ENCODE assay signal across 20 cellular contexts in genomic region chr9:93066978-93067603, GRCh38.
A peak's percentile ranks its signal among the peaks of the same experiment; 100 is the strongest.
DNase-seq lines count a peak whose midpoint lies in the region; ATAC-seq and TF ChIP-seq lines count a peak whose summit lies in the region.
"Had no signal": no experiment of that assay in that cellular context is flagged by ENCODE, and none has a peak within 500 bp of the region (broad histone marks: within the 10 kb centered on the region; RNA-seq: fewer than 3 reads in every experiment).

No MANE protein-coding gene starts in this region.

- H3K36me3 Mint-ChIP-seq in T-helper 1 cell treated with Interleukin-12 subunit alpha and Interleukin-12 subunit beta and Interleukin-4 antibody, amounts not matched to agents 30 μg/mL and 1 μg/mL, for 36 hours (ENCODE audit: low read depth) = peaks cover 50% of the 10 kb centered on the region
- H3K36me3 Mint-ChIP-seq in stimulated activated naive CD8-positive, alpha-beta T cell treated with anti-CD3 and anti-CD28 coated beads, Interleukin-15, Interleukin-2, amounts not matched to agents 100 ng/mL and 50 ng/mL, for 24 hours (ENCODE audit: low read depth) = peaks cover 29% of the 10 kb centered on the region

- no peak for TF ChIP-seq CTCF in fibroblast of mammary gland (conservative IDR thresholded peaks at IDR 0.05; ENCODE audit: control insufficient read depth, insufficient read depth, low read depth, low read length)

- DNase-seq in T-helper 1 cell (no peak), fibroblast of mammary gland (ENCODE audit: low read depth) (peak; percentile 32), pons (ENCODE audit: low spot score) (no peak)
- no peak for DNase-seq in stimulated activated naive CD8-positive, alpha-beta T cell treated with anti-CD3 and anti-CD28 coated beads, Interleukin-15, Interleukin-2, amounts not matched to agents 100 U/mL and 50 U/mL, for 24 hours
- DNase-seq in effector CD4-positive, alpha-beta T cell = no peak
- DNase-seq: activated effector memory CD4-positive, alpha-beta T cell treated with Interleukin-2 at 50 U/mL for 16 hours; caudate nucleus; DMS53; islet precursor cell; KG1; MM.1S; NCI-H1436 treated with DMSO at 0.1 percent for 48 hours; posterior cingulate gyrus; sigmoid colon; stimulated activated CD4-positive, alpha-beta T cell treated with anti-CD3 and anti-CD28 coated beads, Interleukin-15, amount 100 ng/mL, for 24 hours had no signal

- no peak overlapping the region for H3K4me3 ChIP-seq in fibroblast of mammary gland (ENCODE audit: control insufficient read depth, low read depth, low read length)
- H3K4me3 ChIP-seq: sigmoid colon had no signal

- peak overlapping the region; percentile 45 for H3K27ac Mint-ChIP-seq in T-helper 1 cell treated with Interleukin-12 subunit alpha and Interleukin-12 subunit beta and Interleukin-4 antibody, amounts not matched to agents 30 μg/mL and 1 μg/mL, for 36 hours
- peak overlapping the region; percentile 78 for H3K27ac Mint-ChIP-seq in stimulated activated naive CD8-positive, alpha-beta T cell treated with anti-CD3 and anti-CD28 coated beads, Interleukin-15, Interleukin-2, amounts not matched to agents 100 ng/mL and 50 ng/mL, for 24 hours

- no peak for ATAC-seq in stimulated activated naive CD8-positive, alpha-beta T cell treated with anti-CD3 and anti-CD28 coated beads, Interleukin-15, Interleukin-2, amounts not matched to agents 100 U/mL and 50 U/mL, for 24 hours
- no peak for ATAC-seq in GM18519 (IDR thresholded peaks at IDR 0.05; ENCODE audit: low FRiP score, unreplicated experiment)

- H3K4me1 Mint-ChIP-seq in T-helper 1 cell treated with Interleukin-12 subunit alpha and Interleukin-12 subunit beta and Interleukin-4 antibody, amounts not matched to agents 30 μg/mL and 1 μg/mL, for 36 hours (ENCODE audit: low read depth) = peaks cover 59% of the 10 kb centered on the region
- H3K4me1 Mint-ChIP-seq in stimulated activated naive CD8-positive, alpha-beta T cell treated with anti-CD3 and anti-CD28 coated beads, Interleukin-15, Interleukin-2, amounts not matched to agents 100 ng/mL and 50 ng/mL, for 24 hours (ENCODE audit: low read depth) = peaks cover 81% of the 10 kb centered on the region
- H3K4me1 Mint-ChIP-seq: neural crest cell had no signal

- no peaks in the 10 kb centered on the region for H3K9me3 Mint-ChIP-seq in T-helper 1 cell treated with Interleukin-12 subunit alpha and Interleukin-12 subunit beta and Interleukin-4 antibody, amounts not matched to agents 30 μg/mL and 1 μg/mL, for 36 hours
- no peaks in the 10 kb centered on the region for H3K9me3 Mint-ChIP-seq in stimulated activated naive CD8-positive, alpha-beta T cell treated with anti-CD3 and anti-CD28 coated beads, Interleukin-15, Interleukin-2, amounts not matched to agents 100 ng/mL and 50 ng/mL, for 24 hours
- H3K9me3 Mint-ChIP-seq: dendritic cell treated with granulocyte-macrophage colony-stimulating factor and Interleukin-4, amounts not matched to agents 40 ng/mL and 50 ng/mL, for 4 days; neural crest cell had no signal

- peak overlapping the region; percentile 12 for H3K4me3 Mint-ChIP-seq in T-helper 1 cell treated with Interleukin-12 subunit alpha and Interleukin-12 subunit beta and Interleukin-4 antibody, amounts not matched to agents 30 μg/mL and 1 μg/mL, for 36 hours
- H3K4me3 Mint-ChIP-seq in stimulated activated naive CD8-positive, alpha-beta T cell treated with anti-CD3 and anti-CD28 coated beads, Interleukin-15, Interleukin-2, amounts not matched to agents 100 ng/mL and 50 ng/mL, for 24 hours = no peak overlapping the region
- H3K4me3 Mint-ChIP-seq: dendritic cell treated with granulocyte-macrophage colony-stimulating factor and Interleukin-4, amounts not matched to agents 40 ng/mL and 50 ng/mL, for 4 days; neural crest cell had no signal

- no peaks in the 10 kb centered on the region for H3K27me3 Mint-ChIP-seq in T-helper 1 cell treated with Interleukin-12 subunit alpha and Interleukin-12 subunit beta and Interleukin-4 antibody, amounts not matched to agents 30 μg/mL and 1 μg/mL, for 36 hours (ENCODE audit: low read depth)
- H3K27me3 Mint-ChIP-seq in stimulated activated naive CD8-positive, alpha-beta T cell treated with anti-CD3 and anti-CD28 coated beads, Interleukin-15, Interleukin-2, amounts not matched to agents 100 ng/mL and 50 ng/mL, for 24 hours = no peaks in the 10 kb centered on the region
